In the genomic region with DNA sequence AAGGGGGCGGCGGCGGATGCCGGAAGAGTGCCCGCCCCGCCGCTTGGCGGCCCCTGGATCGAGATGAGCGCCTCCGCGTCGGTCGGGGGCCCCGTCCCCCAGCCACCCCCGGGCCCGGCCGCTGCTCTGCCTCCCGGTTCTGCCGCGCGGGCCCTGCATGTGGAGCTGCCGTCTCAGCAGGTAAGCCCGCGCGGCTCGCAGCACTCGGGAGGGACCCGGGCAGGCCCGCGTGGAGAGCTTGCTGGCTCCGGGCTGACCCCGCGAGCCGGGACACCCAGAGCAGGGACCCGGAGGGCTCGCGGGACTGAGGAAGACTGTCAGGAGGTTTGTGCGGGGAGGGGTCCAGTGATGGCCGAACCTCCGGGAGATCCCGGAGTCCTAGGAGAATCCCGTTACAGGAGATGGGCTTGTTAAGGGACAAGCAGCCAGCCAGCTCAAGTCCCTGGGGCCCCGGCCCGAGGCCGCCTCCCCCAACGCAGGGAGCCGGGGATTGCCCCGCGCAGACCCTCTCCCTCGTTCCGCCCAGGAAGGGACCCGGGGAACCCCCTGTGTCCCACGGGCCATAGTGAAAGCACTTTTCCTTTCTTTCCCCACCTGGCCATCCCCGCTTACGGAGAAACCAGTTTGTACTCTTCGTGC, we compare ENCODE assay signal across 8 cellular contexts. TPM values are rescaled to one million over a fixed set of nuclear protein-coding genes. Genes with fewer than 3 reads are reported as not detected.
DNase-seq lines count a peak whose midpoint lies in the region; ATAC-seq and TF ChIP-seq lines count a peak whose summit lies in the region.

No MANE protein-coding gene starts in this region.

- DNase-seq in NCI-H2227 (lab: John Stamatoyannopoulos, UW; ENCODE audit: unreplicated experiment) (peak; percentile 65), NCI-H2227 treated with DMSO at 0.1 percent for 48 hours (lab: John Stamatoyannopoulos, UW) (no peak), Peyer's patch (peak in 1 of 3 donors; percentile 40), amniotic epithelial cell (ENCODE audit: low read depth) (peak; percentile 17)
- DNase-seq in stimulated activated CD4-positive, alpha-beta T cell treated with anti-CD3 and anti-CD28 coated beads, Interleukin-12 subunit alpha, Interleukin-12 subunit beta, amount 100 ng/mL, for 48 hours (ENCODE audit: low read depth in 2 of 3, low spot score in 1 of 3): peak in 2 of 3 donors; percentile 29 to 45

- TF ChIP-seq POLR2A in Peyer's patch (IDR thresholded peaks at IDR 0.05): no peak

- H3K27ac ChIP-seq in Peyer's patch (peak overlapping the region; percentile 94 to 99 (median 96)), iPS-18a (ENCODE audit: low read length) (no peak overlapping the region)

- no peaks in the 10 kb centered on the region for H3K9me3 ChIP-seq in Peyer's patch
- no peaks in the 10 kb centered on the region for H3K9me3 ChIP-seq in iPS-18a (ENCODE audit: control insufficient read depth, low read depth, low read length)

- H3K27me3 ChIP-seq in Peyer's patch: no peaks in the 10 kb centered on the region
- peaks cover 6% of the 10 kb centered on the region for H3K27me3 ChIP-seq in iPS-18a (ENCODE audit: control insufficient read depth, insufficient read depth, low read length)

- no peaks in the 10 kb centered on the region for H3K36me3 ChIP-seq in Peyer's patch
- H3K36me3 ChIP-seq in iPS-18a (ENCODE audit: control insufficient read depth, low read depth, low read length): no peaks in the 10 kb centered on the region

- peak overlapping the region; percentile 67 for H3K9ac ChIP-seq in iPS-18a (ENCODE audit: low read length)

- H3K4me1 ChIP-seq in Peyer's patch: peaks cover 0 to 21% (median 9%) of the 10 kb centered on the region in 4 donors
- H3K4me1 ChIP-seq in iPS-18a (ENCODE audit: control insufficient read depth, low read depth, low read length): peaks cover 20% of the 10 kb centered on the region

- ATAC-seq in HG02885 (IDR thresholded peaks at IDR 0.05; ENCODE audit: poor library complexity, unreplicated experiment) (peak; percentile 17), HG03442 (IDR thresholded peaks at IDR 0.05; ENCODE audit: unreplicated experiment) (no peak)

- H3K4me3 ChIP-seq in Peyer's patch (peak overlapping the region; percentile 86 to 98 (median 96)), iPS-18a (ENCODE audit: low read length) (peak overlapping the region; percentile 91)

- TF ChIP-seq CTCF in Peyer's patch (IDR thresholded peaks at IDR 0.05): no peak

RNA-seq across cellular contexts. Expression of gene UVRAG, which starts 0.5 kb away (rescaled TPM):
- 10 to 100 TPM; 13.8 to 64.4 (median 22.1) TPM for total RNA-seq in Peyer's patch

RNA-seq across cellular contexts. Expression of gene DGAT2, which starts 46.9 kb away (rescaled TPM):
- total RNA-seq in Peyer's patch: 1 to 10 TPM; 2.4 to 7.7 (median 4.5) TPM
